11 cellular contexts compared by ENCODE assay signal in the genomic region with DNA sequence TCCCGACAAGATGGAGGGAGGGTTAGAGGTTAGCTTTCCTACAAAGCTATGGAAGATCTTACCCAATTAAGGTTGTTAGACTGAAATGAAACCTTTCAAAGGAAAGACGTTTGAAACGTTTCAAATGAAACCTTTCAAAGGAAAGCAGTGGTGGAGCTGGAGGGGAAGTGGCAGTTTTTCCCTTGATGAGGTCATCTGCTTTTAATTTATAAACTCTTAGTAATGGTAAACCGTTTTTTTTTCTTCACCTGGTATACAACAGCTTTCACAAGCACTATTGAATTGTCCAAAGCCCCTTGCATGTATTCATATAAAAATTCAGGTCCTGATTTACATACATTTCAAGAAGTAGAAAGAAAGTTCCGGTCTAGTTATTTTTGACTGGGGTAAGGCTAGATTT. TPM values are rescaled to one million over a fixed set of nuclear protein-coding genes. Genes with fewer than 3 reads are reported as not detected.
A peak's percentile ranks its signal among the peaks of the same experiment; 100 is the strongest.
DNase-seq lines count a peak whose midpoint lies in the region; ATAC-seq and TF ChIP-seq lines count a peak whose summit lies in the region.
"Had no signal": no experiment of that assay in that cellular context is flagged by ENCODE, and none has a peak within 500 bp of the region (broad histone marks: within the 10 kb centered on the region; RNA-seq: fewer than 3 reads in every experiment).

No MANE protein-coding gene starts in this region.

- TF ChIP-seq POLR2A in GM18505 (IDR thresholded peaks at IDR 0.05; ENCODE audit: borderline replicate concordance, extremely low read depth, insufficient read depth, insufficient read length): no peak

- no peaks in the 10 kb centered on the region for H3K27me3 Mint-ChIP-seq in memory B cell

- peaks cover 10% of the 10 kb centered on the region for H3K36me3 Mint-ChIP-seq in memory B cell

- peak; percentile 11 for ATAC-seq in HG02610 (IDR thresholded peaks at IDR 0.05; ENCODE audit: unreplicated experiment)
- peak; percentile 23 for ATAC-seq in memory B cell (ENCODE audit: low read depth)
- no peak for ATAC-seq in GM18505 (IDR thresholded peaks at IDR 0.05; ENCODE audit: unreplicated experiment)
- ATAC-seq in HG03135 (IDR thresholded peaks at IDR 0.05; ENCODE audit: unreplicated experiment): no peak
- ATAC-seq: effector memory CD8-positive, alpha-beta T cell had no signal

- peak overlapping the region; percentile 96 for H3K27ac Mint-ChIP-seq in memory B cell

- peak overlapping the region; percentile 54 for H3K4me3 Mint-ChIP-seq in memory B cell

- DNase-seq in DMS 273 (lab: John Stamatoyannopoulos, UW; ENCODE audit: unreplicated experiment): peak; percentile 24
- no peak for DNase-seq in DMS 273 treated with DMSO at 0.1 percent for 48 hours (lab: John Stamatoyannopoulos, UW)
- DNase-seq in RPMI7951 (ENCODE audit: low read depth): peak; percentile 47
- DNase-seq in memory B cell (ENCODE audit: low spot score in 2 of 2): no peak
- DNase-seq in NCI-H526 treated with DMSO at 0.1 percent for 48 hours (lab: John Stamatoyannopoulos, UW): no peak
- DNase-seq: effector memory CD8-positive, alpha-beta T cell; hypothalamus; NCI-H774 had no signal

- no peaks in the 10 kb centered on the region for H3K9me3 Mint-ChIP-seq in memory B cell
- H3K9me3 Mint-ChIP-seq: effector memory CD8-positive, alpha-beta T cell had no signal

- peaks cover 50% of the 10 kb centered on the region for H3K4me1 Mint-ChIP-seq in memory B cell

RNA-seq across cellular contexts. Expression of a gene that starts 7.4 kb away (rescaled TPM):
- 43.7 and 50.3 TPM in 2 replicates for total RNA-seq in RPMI7951 (2014; rRNA removed; shearing (Covaris generic))

Comparison
In these comparisons a context has a peak if more than half of its experiments do, and no peak if none do; other contexts are left out.
1. DNase-seq: peak in DMS 273 (single experiment) and RPMI7951 (single experiment); none in DMS 273 treated with DMSO at 0.1 percent for 48 hours (single experiment), memory B cell (0 of 2) and NCI-H526 treated with DMSO at 0.1 percent for 48 hours (single experiment).
2. ATAC-seq: peak in HG02610 (single experiment) and memory B cell (single experiment); none in GM18505 (single experiment) and HG03135 (single experiment).